Comparison of ENCODE assay signal across 17 cellular contexts in the genomic region with DNA sequence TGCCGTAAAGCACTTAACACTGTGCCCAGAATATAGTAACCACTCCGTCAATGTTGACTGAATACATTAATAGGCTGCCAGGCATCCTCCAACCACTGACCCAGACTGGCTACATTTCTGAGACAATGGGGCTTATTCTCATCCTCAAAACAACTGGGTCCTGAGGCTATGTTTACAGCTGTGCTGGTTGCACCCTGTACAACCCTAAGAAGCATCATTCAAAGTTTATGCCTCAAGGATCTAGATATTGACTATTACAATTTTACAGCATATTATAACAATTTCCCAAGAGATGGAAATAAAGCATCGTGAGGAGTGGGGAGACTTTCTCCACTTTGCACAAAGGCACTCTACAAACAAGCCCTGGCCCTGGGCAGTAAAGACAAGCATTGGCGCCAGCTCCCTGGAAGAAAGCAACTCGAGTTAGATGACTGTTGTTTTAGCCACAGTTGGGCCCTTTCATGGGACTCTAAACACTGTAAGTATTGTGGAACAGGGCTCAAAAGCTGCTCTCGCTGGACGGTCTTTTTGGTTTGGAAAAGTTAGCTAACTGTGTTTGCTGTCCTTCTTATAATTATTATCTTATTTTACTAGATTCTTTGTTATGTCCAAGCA.
"Had no signal": no experiment of that assay in that cellular context is flagged by ENCODE, and none has a peak within 500 bp of the region (broad histone marks: within the 10 kb centered on the region; RNA-seq: fewer than 3 reads in every experiment).

No MANE protein-coding gene starts in this region.

- ATAC-seq: activated CD8-positive, alpha-beta T cell treated with anti-CD3 and anti-CD28 coated beads, Interleukin-2, amount 10 ng/mL, durations not matched to agents 7 days and 5 days; activated T-cell treated with anti-CD3 and anti-CD28 coated beads, Interleukin-2, amount 50 U/mL, for 72 hours; left lobe of liver; mucosa of descending colon; naive thymus-derived CD4-positive, alpha-beta T cell; stimulated activated naive CD8-positive, alpha-beta T cell treated with anti-CD3 and anti-CD28 coated beads, Interleukin-15, Interleukin-2, amounts not matched to agents 100 U/mL and 50 U/mL, for 24 hours had no signal

- H3K4me3 ChIP-seq: esophagus squamous epithelium, mucosa of descending colon, right atrium auricular region, SJCRH30, testis had no signal

- DNase-seq: activated B cell treated with CpG ODN at 0.5 μM for 24 hours; activated CD4-positive, alpha-beta T cell treated with anti-CD3 and anti-CD28 coated beads for 48 hours; activated CD8-positive, alpha-beta memory T cell treated with anti-CD3 and anti-CD28 coated beads, Interleukin-2, amount 50 U/mL, for 4 hours; activated CD8-positive, alpha-beta T cell treated with anti-CD3 and anti-CD28 coated beads, Interleukin-2, amount 10 ng/mL, durations not matched to agents 7 days and 5 days; activated gamma-delta T cell treated with Interleukin-2 at 50 U/mL for 16 hours; activated naive CD8-positive, alpha-beta T cell treated with anti-CD3 and anti-CD28 coated beads, Interleukin-2, amount 10 ng/mL, durations not matched to agents 7 days and 5 days; activated T-cell treated with anti-CD3 and anti-CD28 coated beads, Interleukin-2, amount 50 U/mL, for 72 hours; esophagus squamous epithelium; mucosa of descending colon; naive thymus-derived CD4-positive, alpha-beta T cell; SJCRH30; small intestine; stimulated activated naive CD8-positive, alpha-beta T cell treated with anti-CD3 and anti-CD28 coated beads, Interleukin-15, Interleukin-2, amounts not matched to agents 100 U/mL and 50 U/mL, for 24 hours; T-helper 2 cell; testis had no signal

- H3K9me3 ChIP-seq: esophagus squamous epithelium, mucosa of descending colon, right atrium auricular region, SJCRH30, testis had no signal

- H3K27ac ChIP-seq: esophagus squamous epithelium, right atrium auricular region, SJCRH30, testis had no signal

- H3K4me1 ChIP-seq: SJCRH30, testis had no signal

- H3K27me3 ChIP-seq: esophagus squamous epithelium, right atrium auricular region, SJCRH30, testis had no signal
